20 cellular contexts compared by ENCODE assay signal in the genomic region with DNA sequence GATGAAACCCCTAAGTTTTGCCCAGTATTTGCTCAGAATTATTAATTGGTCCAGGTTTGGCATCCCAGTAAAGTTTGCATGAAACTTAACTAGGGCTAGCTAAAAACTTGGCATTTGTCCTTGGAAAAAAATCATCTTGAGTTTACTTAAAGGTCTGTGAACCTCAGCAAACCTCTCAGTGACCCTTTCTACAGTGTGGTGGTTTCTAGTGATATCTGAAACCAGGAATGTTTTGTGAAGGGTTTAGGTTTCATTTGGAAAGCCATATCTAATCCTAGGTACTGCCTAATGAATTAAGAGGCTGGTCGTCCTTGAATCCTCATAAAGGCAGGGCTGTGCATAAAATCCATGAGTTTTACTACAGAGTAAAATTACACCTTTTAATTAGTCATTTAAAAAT.
DNase-seq lines count a peak whose midpoint lies in the region; ATAC-seq and TF ChIP-seq lines count a peak whose summit lies in the region.
"Had no signal": no experiment of that assay in that cellular context is flagged by ENCODE, and none has a peak within 500 bp of the region (broad histone marks: within the 10 kb centered on the region; RNA-seq: fewer than 3 reads in every experiment).

No MANE protein-coding gene starts in this region.

- TF ChIP-seq CTCF in cardiac muscle cell (IDR thresholded peaks at IDR 0.05; ENCODE audit: low read depth, low read length) = no peak
- TF ChIP-seq CTCF in left ventricle myocardium inferior (IDR thresholded peaks at IDR 0.05; ENCODE audit: borderline replicate concordance) = no peak
- no peak for TF ChIP-seq CTCF in testis (IDR thresholded peaks at IDR 0.05)

- H3K36me3 ChIP-seq in cardiac muscle cell (no peaks in the 10 kb centered on the region), left ventricle myocardium inferior (no peaks in the 10 kb centered on the region), adipocyte (ENCODE audit: control insufficient read depth, insufficient read depth, low read length, severe bottlenecking) (no peaks in the 10 kb centered on the region), testis (ENCODE audit: low read depth, missing control alignments) (no peaks in the 10 kb centered on the region)

- intact Hi-C loops in left ventricle myocardium inferior (cut with micrococcal nuclease) (no loop called here), testis (cut with DNase I; ENCODE audit: low total_unique reads) (no loop called here)

- no peaks in the 10 kb centered on the region for H3K27me3 ChIP-seq in cardiac muscle cell
- H3K27me3 ChIP-seq in left ventricle myocardium inferior (ENCODE audit: low read depth) = no peaks in the 10 kb centered on the region
- no peaks in the 10 kb centered on the region for H3K27me3 ChIP-seq in adipocyte (replicated peaks; ENCODE audit: control insufficient read depth, insufficient read depth, low read length)
- H3K27me3 ChIP-seq in testis = no peaks in the 10 kb centered on the region

- H3K4me1 ChIP-seq in cardiac muscle cell (ENCODE audit: low read depth) (peaks cover 71% of the 10 kb centered on the region), left ventricle myocardium inferior (peaks cover 20% of the 10 kb centered on the region), adipocyte (ENCODE audit: control insufficient read depth, insufficient read depth, low read length) (peaks cover 8% of the 10 kb centered on the region), testis (no peaks in the 10 kb centered on the region)
- H3K4me1 ChIP-seq: A549 had no signal

- CTCF ChIA-PET in activated CD8-positive, alpha-beta T cell treated with anti-CD3 and anti-CD28 coated beads, Interleukin-2, amount 10 ng/mL, durations not matched to agents 7 days and 5 days (lab: Charles Lee) = no interaction called here

- no peak for ATAC-seq in activated CD8-positive, alpha-beta T cell treated with anti-CD3 and anti-CD28 coated beads, Interleukin-2, amount 10 ng/mL, durations not matched to agents 7 days and 5 days
- ATAC-seq: A549; activated naive CD8-positive, alpha-beta T cell treated with anti-CD3 and anti-CD28 coated beads, Interleukin-2, amount 50 U/mL, for 24 hours; GM12878 had no signal

- DNase-seq in cardiac muscle cell (ENCODE audit: low read depth in 1 of 2, low spot score in 1 of 2) = peak; percentile 44 to 50
- no peak for DNase-seq in left ventricle myocardium inferior
- peak; percentile 90 for DNase-seq in adipocyte (ENCODE audit: low read depth)
- peak; percentile 29 for DNase-seq in fibroblast of the conjunctiva (ENCODE audit: low read depth)
- no peak for DNase-seq in testis
- no peak for DNase-seq in AG20443 (ENCODE audit: low spot score)
- no peak for DNase-seq in stimulated activated CD4-positive, alpha-beta T cell treated with anti-CD3 and anti-CD28 coated beads, Interleukin-1b, Interleukin-23, amount 100 ng/mL, for 48 hours
- DNase-seq in activated CD8-positive, alpha-beta T cell treated with anti-CD3 and anti-CD28 coated beads, Interleukin-2, amount 10 ng/mL, durations not matched to agents 7 days and 5 days = no peak
- DNase-seq: activated CD4-positive, alpha-beta T cell treated with anti-CD3 and anti-CD28 coated beads, Interleukin-2, amount 10 ng/mL, durations not matched to agents 7 days and 5 days; activated CD8-positive, alpha-beta memory T cell treated with anti-CD3 and anti-CD28 coated beads, Interleukin-2, amount 50 U/mL, for 4 hours; activated naive CD8-positive, alpha-beta T cell treated with anti-CD3 and anti-CD28 coated beads, Interleukin-2, amount 50 U/mL, for 24 hours; cerebellar nuclear complex; endodermal cell; NCI-H1930; stimulated activated CD4-positive, alpha-beta T cell treated with anti-CD3 and anti-CD28 coated beads, Interleukin-4, amount 100 ng/mL, for 4 hours; substantia nigra had no signal

- no peak overlapping the region for H3K4me3 Mint-ChIP-seq in activated CD8-positive, alpha-beta T cell treated with anti-CD3 and anti-CD28 coated beads, Interleukin-2, amount 10 ng/mL, durations not matched to agents 7 days and 5 days
- H3K4me3 Mint-ChIP-seq: activated CD4-positive, alpha-beta T cell treated with anti-CD3 and anti-CD28 coated beads, Interleukin-2, amount 10 ng/mL, durations not matched to agents 7 days and 5 days; activated naive CD8-positive, alpha-beta T cell treated with anti-CD3 and anti-CD28 coated beads, Interleukin-2, amount 50 U/mL, for 24 hours; CD14-positive monocyte; endodermal cell had no signal

- 45 to 48% methylated on average over 1 of the region's 1 CpG for WGBS in testis, 2 donors

- no peaks in the 10 kb centered on the region for H3K4me1 Mint-ChIP-seq in activated CD8-positive, alpha-beta T cell treated with anti-CD3 and anti-CD28 coated beads, Interleukin-2, amount 10 ng/mL, durations not matched to agents 7 days and 5 days (ENCODE audit: low read depth)
- H3K4me1 Mint-ChIP-seq: activated CD4-positive, alpha-beta T cell treated with anti-CD3 and anti-CD28 coated beads, Interleukin-2, amount 10 ng/mL, durations not matched to agents 7 days and 5 days; activated naive CD8-positive, alpha-beta T cell treated with anti-CD3 and anti-CD28 coated beads, Interleukin-2, amount 50 U/mL, for 24 hours; CD14-positive monocyte had no signal

- no peak overlapping the region for H3K27ac Mint-ChIP-seq in activated CD8-positive, alpha-beta T cell treated with anti-CD3 and anti-CD28 coated beads, Interleukin-2, amount 10 ng/mL, durations not matched to agents 7 days and 5 days
- H3K27ac Mint-ChIP-seq: activated CD4-positive, alpha-beta T cell treated with anti-CD3 and anti-CD28 coated beads, Interleukin-2, amount 10 ng/mL, durations not matched to agents 7 days and 5 days; activated naive CD8-positive, alpha-beta T cell treated with anti-CD3 and anti-CD28 coated beads, Interleukin-2, amount 50 U/mL, for 24 hours; CD14-positive monocyte had no signal

- no peaks in the 10 kb centered on the region for H3K9me3 Mint-ChIP-seq in activated CD8-positive, alpha-beta T cell treated with anti-CD3 and anti-CD28 coated beads, Interleukin-2, amount 10 ng/mL, durations not matched to agents 7 days and 5 days (ENCODE audit: insufficient read depth)
- H3K9me3 Mint-ChIP-seq: activated CD4-positive, alpha-beta T cell treated with anti-CD3 and anti-CD28 coated beads, Interleukin-2, amount 10 ng/mL, durations not matched to agents 7 days and 5 days; activated naive CD8-positive, alpha-beta T cell treated with anti-CD3 and anti-CD28 coated beads, Interleukin-2, amount 50 U/mL, for 24 hours; endodermal cell had no signal

- POLR2A ChIA-PET in activated CD8-positive, alpha-beta T cell treated with anti-CD3 and anti-CD28 coated beads, Interleukin-2, amount 10 ng/mL, durations not matched to agents 7 days and 5 days (lab: Charles Lee) = no interaction called here

- no peak for TF ChIP-seq POLR2A in testis (IDR thresholded peaks at IDR 0.05)

- H3K36me3 Mint-ChIP-seq in activated CD8-positive, alpha-beta T cell treated with anti-CD3 and anti-CD28 coated beads, Interleukin-2, amount 10 ng/mL, durations not matched to agents 7 days and 5 days (ENCODE audit: low read depth) = no peaks in the 10 kb centered on the region
- H3K36me3 Mint-ChIP-seq: CD14-positive monocyte had no signal

- H3K4me3 ChIP-seq in cardiac muscle cell (no peak overlapping the region), left ventricle myocardium inferior (no peak overlapping the region), adipocyte (ENCODE audit: low read length) (no peak overlapping the region), testis (no peak overlapping the region)
- H3K4me3 ChIP-seq: A549, GM12878, skin epidermis had no signal

- H3K27me3 Mint-ChIP-seq in activated CD8-positive, alpha-beta T cell treated with anti-CD3 and anti-CD28 coated beads, Interleukin-2, amount 10 ng/mL, durations not matched to agents 7 days and 5 days (ENCODE audit: low read depth) = no peaks in the 10 kb centered on the region
- H3K27me3 Mint-ChIP-seq: activated CD4-positive, alpha-beta T cell treated with anti-CD3 and anti-CD28 coated beads, Interleukin-2, amount 10 ng/mL, durations not matched to agents 7 days and 5 days; activated naive CD8-positive, alpha-beta T cell treated with anti-CD3 and anti-CD28 coated beads, Interleukin-2, amount 50 U/mL, for 24 hours had no signal

- H3K9ac ChIP-seq in adipocyte (ENCODE audit: low read length) = no peak overlapping the region

- H3K27ac ChIP-seq in cardiac muscle cell (peak overlapping the region; percentile 69), left ventricle myocardium inferior (replicated peaks) (no peak overlapping the region), testis (no peak overlapping the region)
- H3K27ac ChIP-seq: A549, skin epidermis had no signal

- H3K9me3 ChIP-seq in cardiac muscle cell (ENCODE audit: low read depth) = no peaks in the 10 kb centered on the region
- no peaks in the 10 kb centered on the region for H3K9me3 ChIP-seq in left ventricle myocardium inferior (replicated peaks)
- no peaks in the 10 kb centered on the region for H3K9me3 ChIP-seq in adipocyte (ENCODE audit: control insufficient read depth, low read length)
- no peaks in the 10 kb centered on the region for H3K9me3 ChIP-seq in testis
- H3K9me3 ChIP-seq: A549 had no signal

Comparison
In these comparisons a context has a peak if more than half of its experiments do, and no peak if none do; other contexts are left out.
1. DNase-seq: peak in cardiac muscle cell (2 of 2), adipocyte (single experiment) and fibroblast of the conjunctiva (single experiment); none in left ventricle myocardium inferior (single experiment), testis (single experiment), AG20443 (single experiment), stimulated activated CD4-positive, alpha-beta T cell treated with anti-CD3 and anti-CD28 coated beads, Interleukin-1b, Interleukin-23, amount 100 ng/mL, for 48 hours (single experiment) and activated CD8-positive, alpha-beta T cell treated with anti-CD3 and anti-CD28 coated beads, Interleukin-2, amount 10 ng/mL, durations not matched to agents 7 days and 5 days (single experiment).